Comparison of ENCODE assay signal across 8 cellular contexts in the genomic region with DNA sequence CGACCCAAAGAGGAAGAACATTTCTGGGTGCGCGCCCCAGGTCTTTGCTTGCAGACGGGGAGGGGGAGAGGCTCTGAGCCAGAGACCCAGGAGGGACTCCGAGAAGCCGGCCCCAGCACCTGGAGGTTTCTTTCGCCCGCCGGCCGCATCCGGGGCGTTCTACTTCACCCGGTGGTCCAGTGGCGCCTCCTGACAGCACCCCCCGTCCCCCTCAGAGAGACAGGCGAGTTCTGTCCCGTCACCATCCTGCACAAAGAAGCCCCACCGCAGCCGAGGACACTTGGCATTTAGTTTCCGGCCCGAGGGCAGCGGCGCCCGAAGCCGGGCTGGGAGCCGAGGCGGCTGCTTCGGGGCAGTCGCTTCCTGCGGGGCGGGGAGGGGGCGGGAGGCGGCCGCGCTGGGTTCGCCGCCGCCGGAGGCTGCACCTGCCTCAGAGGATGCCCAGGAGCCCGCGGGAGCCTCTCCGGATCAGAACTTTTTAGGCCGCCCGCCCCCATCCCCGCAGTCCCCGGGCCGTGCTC. TPM values are rescaled to one million over a fixed set of nuclear protein-coding genes. Genes with fewer than 3 reads are reported as not detected.
DNase-seq lines count a peak whose midpoint lies in the region; ATAC-seq and TF ChIP-seq lines count a peak whose summit lies in the region.

A gene (plus strand): TSS at position 424 of the 521 bp plus-strand sequence.

- no peaks in the 10 kb centered on the region for H3K9me3 Mint-ChIP-seq in endodermal cell

- H3K4me3 ChIP-seq in SJCRH30 = peak within 1 kb of the TSS; percentile 57
- peak within 1 kb of the TSS; percentile 85 for H3K4me3 ChIP-seq in endodermal cell (ENCODE audit: low read length)
- H3K4me3 ChIP-seq in muscle layer of colon (ENCODE audit: low read depth in 1 of 2, low read length in 2 of 2) = peak within 1 kb of the TSS; percentile 67 to 81

- WGBS in endodermal cell (ENCODE audit: insufficient coverage in 1 of 2, insufficient read length in 1 of 2), 2 experiments = 0 to 1% methylated on average over 32 to 47 of the region's 47 CpGs

- H3K27me3 ChIP-seq in SJCRH30 = peaks cover 18% of the 10 kb centered on the region
- H3K27me3 ChIP-seq in endodermal cell (ENCODE audit: control insufficient read depth, insufficient read depth, low read length, poor library complexity, severe bottlenecking) = peaks cover 73% of the 10 kb centered on the region
- H3K27me3 ChIP-seq in muscle layer of colon (ENCODE audit: control insufficient read depth in 1 of 2, insufficient read depth in 2 of 2, low read length in 2 of 2) = peaks cover 5 to 38% of the 10 kb centered on the region in 2 donors

- H3K36me3 ChIP-seq in SJCRH30 (no peaks in the 10 kb centered on the region), endodermal cell (ENCODE audit: control insufficient read depth, insufficient read depth, low read length) (no peaks in the 10 kb centered on the region), muscle layer of colon (ENCODE audit: insufficient read depth, low read length) (no peaks in the 10 kb centered on the region)

- H3K27ac ChIP-seq in SJCRH30 (no peak within 1 kb of the TSS), endodermal cell (ENCODE audit: low read depth, low read length) (no peak within 1 kb of the TSS), muscle layer of colon (ENCODE audit: low read depth, low read length) (no peak within 1 kb of the TSS)

- H3K27ac Mint-ChIP-seq in endodermal cell = no peak within 1 kb of the TSS

- H3K36me3 Mint-ChIP-seq in endodermal cell (ENCODE audit: low read depth) = no peaks in the 10 kb centered on the region

- peak within 1 kb of the TSS; percentile 67 for H3K4me3 Mint-ChIP-seq in endodermal cell

- DNase-seq in NCI-H82 (lab: John Stamatoyannopoulos, UW) (peak; percentile 10), NCI-H82 treated with DMSO at 0.1 percent for 48 hours (lab: John Stamatoyannopoulos, UW; ENCODE audit: unreplicated experiment) (no peak), SJCRH30 (peak; percentile 21 to 40), endodermal cell (peak; percentile 83), posterior vena cava (ENCODE audit: low spot score) (no peak)

- intact Hi-C loops in posterior vena cava (cut with DNase I) = no loop called here

- H3K9me3 ChIP-seq in SJCRH30 (replicated peaks) (no peaks in the 10 kb centered on the region), endodermal cell (ENCODE audit: control insufficient read depth, low read length) (no peaks in the 10 kb centered on the region), muscle layer of colon (ENCODE audit: low read length) (no peaks in the 10 kb centered on the region)

- peaks cover 20% of the 10 kb centered on the region for H3K4me1 Mint-ChIP-seq in endodermal cell

- ATAC-seq in HG03196 (IDR thresholded peaks at IDR 0.05; ENCODE audit: unreplicated experiment) (no peak), GM18517 (IDR thresholded peaks at IDR 0.05; ENCODE audit: unreplicated experiment) (no peak)

- H3K4me1 ChIP-seq in SJCRH30 (peaks cover 2% of the 10 kb centered on the region; the same call in 1 of the 2 replicates), endodermal cell (ENCODE audit: control insufficient read depth, insufficient read depth, low read length) (peaks cover 4% of the 10 kb centered on the region), muscle layer of colon (ENCODE audit: insufficient read depth, low read length) (no peaks in the 10 kb centered on the region)

- peaks cover 47% of the 10 kb centered on the region for H3K27me3 Mint-ChIP-seq in endodermal cell (ENCODE audit: insufficient read depth)

- H3K9ac ChIP-seq in endodermal cell (ENCODE audit: extremely low read depth, low read length, poor library complexity, severe bottlenecking) = no peak within 1 kb of the TSS
- H3K9ac ChIP-seq in muscle layer of colon (ENCODE audit: low read length) = no peak within 1 kb of the TSS

- no peak for TF ChIP-seq CTCF in endodermal cell (conservative IDR thresholded peaks at IDR 0.05)

RNA-seq across cellular contexts. Expression of the gene that starts here (rescaled TPM):
- total RNA-seq in SJCRH30 (2014; rRNA removed; shearing (Covaris generic)) = 0.63 and 0.73 TPM in 2 replicates
- total RNA-seq in endodermal cell (1 to 10 TPM; 1.7 to 4.1 TPM), posterior vena cava (1 to 10 TPM in 1 of 2 donors, under 1 TPM in 1; 1.00 to 1.2 TPM)
- 2.7 TPM for polyA plus RNA-seq in endodermal cell (2013, experiment 1 of 2)
- 2.3 TPM for polyA plus RNA-seq in endodermal cell (2013, experiment 2 of 2)

Comparison
In these comparisons a context has a peak if more than half of its experiments do, and no peak if none do; other contexts are left out.
1. DNase-seq: peak in NCI-H82 (single experiment) and endodermal cell (single experiment); none in NCI-H82 treated with DMSO at 0.1 percent for 48 hours (single experiment) and posterior vena cava (single experiment).
2. Peak in DNase-seq and H3K4me3 ChIP-seq in SJCRH30; RNA of the gene not detected or under 1 TPM.
3. Peak in every context shown above with its lines, with median percentiles within 50 percentile points of each other: H3K4me3 ChIP-seq.